ENCODE assay signal across 24 cellular contexts in genomic region chr1:214448536-214448935, GRCh38.
DNase-seq lines count a peak whose midpoint lies in the region; ATAC-seq and TF ChIP-seq lines count a peak whose summit lies in the region.
"Had no signal": no experiment of that assay in that cellular context is flagged by ENCODE, and none has a peak within 500 bp of the region (broad histone marks: within the 10 kb centered on the region; RNA-seq: fewer than 3 reads in every experiment).

No MANE protein-coding gene starts in this region.

- H3K27me3 ChIP-seq in breast epithelium (no peaks in the 10 kb centered on the region), Panc1 (ENCODE audit: control insufficient read depth, insufficient read depth, low read length) (no peaks in the 10 kb centered on the region)
- H3K27me3 ChIP-seq: BLaER1 treated with 17β-estradiol and CSF1 and Interleukin-3, amounts not matched to agents 10 nM and 100 nM; hepatocyte; right atrium auricular region; uterus had no signal

- no peaks in the 10 kb centered on the region for H3K9me3 ChIP-seq in breast epithelium
- H3K9me3 ChIP-seq in Panc1 (ENCODE audit: control insufficient read depth, insufficient read depth, low read depth, low read length): no peaks in the 10 kb centered on the region
- H3K9me3 ChIP-seq: right atrium auricular region, uterus had no signal

- ATAC-seq in Panc1 (no peak), GM18861 (IDR thresholded peaks at IDR 0.05; ENCODE audit: unreplicated experiment) (no peak), HG03025 (IDR thresholded peaks at IDR 0.05; ENCODE audit: low FRiP score, unreplicated experiment) (no peak)
- ATAC-seq: T-cell had no signal

- no peak for DNase-seq in MCF 10A (ENCODE audit: unreplicated experiment)
- DNase-seq in breast epithelium (ENCODE audit: low spot score in 2 of 2): no peak
- DNase-seq in Panc1 (ENCODE audit: low read depth, low spot score): no peak
- peak; percentile 27 to 54 for DNase-seq in erythroblast (lab: John Stamatoyannopoulos, UW)
- no peak for DNase-seq in activated CD4-positive, alpha-beta memory T cell treated with anti-CD3 and anti-CD28 coated beads, Interleukin-2, amount 10 ng/mL, durations not matched to agents 7 days and 5 days
- DNase-seq in NCI-H526 treated with DMSO at 0.1 percent for 48 hours (lab: John Stamatoyannopoulos, UW): no peak
- DNase-seq: ACHN; activated CD4-positive, alpha-beta T cell treated with anti-CD3 and anti-CD28 coated beads, Interleukin-2, amount 50 U/mL, for 4 hours; dermis blood vessel endothelial cell; foreskin melanocyte; islet precursor cell; NCI-H1417 treated with DMSO at 0.1 percent for 48 hours; NCI-H2107; NCI-H510A; stimulated activated CD4-positive, alpha-beta T cell treated with anti-CD3 and anti-CD28 coated beads, Interleukin-12 subunit alpha, Interleukin-12 subunit beta, amount 100 ng/mL, for 4 hours; T-cell; uterus had no signal

- no peaks in the 10 kb centered on the region for H3K27me3 Mint-ChIP-seq in MCF 10A (ENCODE audit: insufficient read depth, unreplicated experiment)
- H3K27me3 Mint-ChIP-seq in activated CD4-positive, alpha-beta memory T cell treated with anti-CD3 and anti-CD28 coated beads, Interleukin-2, amount 10 ng/mL, durations not matched to agents 7 days and 5 days: peaks cover 6% of the 10 kb centered on the region

- H3K27ac ChIP-seq in breast epithelium: no peak overlapping the region
- H3K27ac ChIP-seq in Panc1 (ENCODE audit: low read length): peak overlapping the region; percentile 98
- H3K27ac ChIP-seq: BLaER1 treated with 17β-estradiol and CSF1 and Interleukin-3, amounts not matched to agents 10 nM and 100 nM; right atrium auricular region; uterus; VCaP had no signal

- CTCF ChIA-PET in MCF 10A (lab: Yijun Ruan, JAX): interaction anchor here (0.6 to 1.5 kb wide), 7 partner anchors 8 to 210 kb away, joined by 3 to 7 read pairs (median 3); partner anchors contain the start of gene PTPN14
- CTCF ChIA-PET in Panc1 (lab: Charles Lee): interaction anchor here (0.7 kb wide), 1 partner anchor 96 kb away, joined by 5 read pairs; no protein-coding TSS in a partner anchor
- CTCF ChIA-PET in activated CD4-positive, alpha-beta memory T cell treated with anti-CD3 and anti-CD28 coated beads, Interleukin-2, amount 10 ng/mL, durations not matched to agents 7 days and 5 days (lab: Charles Lee): no interaction called here

- H3K9me3 Mint-ChIP-seq in MCF 10A (ENCODE audit: unreplicated experiment): no peaks in the 10 kb centered on the region
- no peaks in the 10 kb centered on the region for H3K9me3 Mint-ChIP-seq in activated CD4-positive, alpha-beta memory T cell treated with anti-CD3 and anti-CD28 coated beads, Interleukin-2, amount 10 ng/mL, durations not matched to agents 7 days and 5 days
- H3K9me3 Mint-ChIP-seq: T-cell had no signal

- BruUV-seq in MCF 10A (replicated peaks; lab: Mats Ljungman, UMichigan) (no TSS peak), Panc1 (replicated peaks; lab: Mats Ljungman, UMichigan) (no TSS peak)

- H3K36me3 Mint-ChIP-seq in MCF 10A (ENCODE audit: insufficient read depth, unreplicated experiment): peaks cover 51% of the 10 kb centered on the region
- H3K36me3 Mint-ChIP-seq in activated CD4-positive, alpha-beta memory T cell treated with anti-CD3 and anti-CD28 coated beads, Interleukin-2, amount 10 ng/mL, durations not matched to agents 7 days and 5 days (ENCODE audit: low read depth): peaks cover 2% of the 10 kb centered on the region
- H3K36me3 Mint-ChIP-seq: T-cell had no signal

- H3K36me3 ChIP-seq in breast epithelium (no peaks in the 10 kb centered on the region), Panc1 (ENCODE audit: control insufficient read depth, insufficient read depth, low read length) (peaks cover 3% of the 10 kb centered on the region; the same call in 1 of the 2 replicates)
- H3K36me3 ChIP-seq: BLaER1 treated with 17β-estradiol and CSF1 and Interleukin-3, amounts not matched to agents 10 nM and 100 nM; right atrium auricular region; uterus had no signal

- H3K4me3 Mint-ChIP-seq in MCF 10A (ENCODE audit: unreplicated experiment): peak overlapping the region; percentile 30
- H3K4me3 Mint-ChIP-seq in activated CD4-positive, alpha-beta memory T cell treated with anti-CD3 and anti-CD28 coated beads, Interleukin-2, amount 10 ng/mL, durations not matched to agents 7 days and 5 days: no peak overlapping the region
- H3K4me3 Mint-ChIP-seq: T-cell had no signal

- peaks cover 75% of the 10 kb centered on the region for H3K4me1 Mint-ChIP-seq in MCF 10A (ENCODE audit: insufficient read depth, unreplicated experiment)
- peaks cover 19% of the 10 kb centered on the region for H3K4me1 Mint-ChIP-seq in activated CD4-positive, alpha-beta memory T cell treated with anti-CD3 and anti-CD28 coated beads, Interleukin-2, amount 10 ng/mL, durations not matched to agents 7 days and 5 days

- intact Hi-C loops in MCF 10A (cut with micrococcal nuclease) (no loop called here), breast epithelium (cut with DNase I; ENCODE audit: low total_unique reads) (no loop called here), Panc1 (cut with micrococcal nuclease; ENCODE audit: unreplicated experiment) (no loop called here)

- peak; percentile 6 for TF ChIP-seq CTCF in MCF 10A (IDR thresholded peaks at IDR 0.05; ENCODE audit: unreplicated experiment)
- no peak for TF ChIP-seq CTCF in breast epithelium (IDR thresholded peaks at IDR 0.05)
- TF ChIP-seq CTCF in Panc1 (IDR thresholded peaks at IDR 0.05): peak; percentile 25

- no peak overlapping the region for H3K4me3 ChIP-seq in breast epithelium
- no peak overlapping the region for H3K4me3 ChIP-seq in Panc1 (ENCODE audit: low read depth in 2 of 2, low read length in 2 of 2)
- H3K4me3 ChIP-seq: BLaER1 treated with 17β-estradiol and CSF1 and Interleukin-3, amounts not matched to agents 10 nM and 100 nM; hepatocyte; lung; right atrium auricular region; uterus had no signal

- TF ChIP-seq POLR2A in breast epithelium (IDR thresholded peaks at IDR 0.05) (no peak), erythroblast (IDR thresholded peaks at IDR 0.05; ENCODE audit: low read length) (no peak)

- peak overlapping the region; percentile 66 for H3K27ac Mint-ChIP-seq in MCF 10A (ENCODE audit: low read depth, unreplicated experiment)
- no peak overlapping the region for H3K27ac Mint-ChIP-seq in activated CD4-positive, alpha-beta memory T cell treated with anti-CD3 and anti-CD28 coated beads, Interleukin-2, amount 10 ng/mL, durations not matched to agents 7 days and 5 days
- H3K27ac Mint-ChIP-seq: T-cell had no signal

- in situ Hi-C loops in Panc1 (cut with HindIII; ENCODE audit: low pct_unique_long_range_greater_than_20kb, low sequenced_read_pairs): no loop called here

- POLR2A ChIA-PET in MCF 10A (lab: Yijun Ruan, JAX): interaction anchor here (0.6 to 15.7 kb wide), 8 partner anchors 8 to 451 kb away, joined by 3 to 843 read pairs (median 10); partner anchors contain the start of gene PTPN14
- POLR2A ChIA-PET in Panc1 (lab: Charles Lee): no interaction called here
- POLR2A ChIA-PET in activated CD4-positive, alpha-beta memory T cell treated with anti-CD3 and anti-CD28 coated beads, Interleukin-2, amount 10 ng/mL, durations not matched to agents 7 days and 5 days (lab: Charles Lee): no interaction called here

- H3K4me1 ChIP-seq in breast epithelium (no peaks in the 10 kb centered on the region), Panc1 (ENCODE audit: control insufficient read depth, insufficient read depth, low read length) (peaks cover 72% of the 10 kb centered on the region)
- H3K4me1 ChIP-seq: right atrium auricular region had no signal

Comparison
In these comparisons a context has a peak if more than half of its experiments do, and no peak if none do; other contexts are left out.
1. CTCF ChIP-seq: peak in MCF 10A (single experiment) and Panc1 (single experiment); none in breast epithelium (0 of 3).
2. DNase-seq: peak in erythroblast (2 of 2); none in MCF 10A (single experiment), breast epithelium (0 of 2), Panc1 (single experiment), activated CD4-positive, alpha-beta memory T cell treated with anti-CD3 and anti-CD28 coated beads, Interleukin-2, amount 10 ng/mL, durations not matched to agents 7 days and 5 days (single experiment) and NCI-H526 treated with DMSO at 0.1 percent for 48 hours (single experiment).